ENCODE assay signal across 21 cellular contexts in the genomic region with DNA sequence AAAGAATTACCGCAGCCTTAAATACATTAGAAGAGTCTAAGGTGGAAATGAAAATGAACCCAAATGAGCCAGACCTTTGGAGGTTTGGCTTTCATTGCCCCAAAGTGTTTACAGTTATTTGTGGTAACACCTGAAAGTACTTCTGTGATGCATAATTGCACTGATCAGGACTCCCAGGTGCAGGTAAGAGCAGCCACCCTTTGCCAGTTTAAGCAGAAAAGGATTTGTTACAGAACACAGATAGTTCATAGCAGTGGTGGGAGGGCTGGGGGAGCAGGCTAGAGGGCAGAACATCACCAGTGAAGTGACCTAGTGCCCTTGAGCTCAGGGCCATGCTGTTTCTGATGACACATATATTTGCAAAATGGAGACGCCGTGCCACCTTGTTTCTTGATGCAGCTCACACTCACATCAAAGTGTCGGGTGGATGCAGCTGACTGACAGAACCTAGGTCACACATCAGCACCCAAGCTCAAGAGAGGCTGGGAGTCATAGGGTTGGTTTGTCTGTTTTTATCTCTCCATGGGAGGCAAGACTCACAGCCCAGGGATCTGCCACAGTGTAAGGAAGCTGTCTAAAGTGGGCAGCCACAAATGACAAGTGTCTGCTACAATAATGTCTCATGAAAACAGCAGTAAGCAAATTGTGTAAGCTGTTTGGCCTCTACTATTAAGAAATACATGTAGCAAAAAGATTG. TPM values are rescaled to one million over a fixed set of nuclear protein-coding genes. Genes with fewer than 3 reads are reported as not detected.
A peak's percentile ranks its signal among the peaks of the same experiment; 100 is the strongest.
DNase-seq lines count a peak whose midpoint lies in the region; ATAC-seq, FAIRE-seq and TF ChIP-seq lines count a peak whose summit lies in the region.
"Had no signal": no experiment of that assay in that cellular context is flagged by ENCODE, and none has a peak within 500 bp of the region (broad histone marks: within the 10 kb centered on the region; RNA-seq: fewer than 3 reads in every experiment).

No MANE protein-coding gene starts in this region.

- H3K9me3 ChIP-seq in GM12878 (replicated peaks; ENCODE audit: control insufficient read depth, insufficient read depth, low read length): no peaks in the 10 kb centered on the region
- H3K9me3 ChIP-seq: left ventricle myocardium inferior had no signal

- H3K4me2 ChIP-seq in GM12878 (ENCODE audit: control insufficient read depth, insufficient read depth): no peak overlapping the region

- no peaks in the 10 kb centered on the region for H4K20me1 ChIP-seq in GM12878 (ENCODE audit: control insufficient read depth, insufficient read depth)

- POLR2A ChIA-PET in GM12878 (lab: Charles Lee): interaction anchor here (0.6 kb wide), 1 partner anchor 861 kb away, joined by 3 read pairs; no protein-coding TSS in a partner anchor

- CTCF ChIA-PET in GM12878 (lab: Yijun Ruan, JAX): interaction anchor here (0.6 kb wide), 1 partner anchor 496 kb away, joined by 3 read pairs; no protein-coding TSS in a partner anchor

- TF ChIP-seq POLR2A in GM12878 (IDR thresholded peaks at IDR 0.05; ENCODE audit: low read depth, low read length): no peak

- in situ Hi-C loops in GM12878 (cut with MboI): no loop called here

- H3K4me3 ChIP-seq in GM12864 (ENCODE audit: low read depth, low read length): no peak overlapping the region
- no peak overlapping the region for H3K4me3 ChIP-seq in Jurkat, Clone E6-1 (ENCODE audit: low read length)
- no peak overlapping the region for H3K4me3 ChIP-seq in GM12878
- H3K4me3 ChIP-seq: left ventricle myocardium inferior had no signal

- DNase-seq in GM12864 (ENCODE audit: low read depth): peak; percentile 4
- peak; percentile 59 for DNase-seq in Jurkat, Clone E6-1 (ENCODE audit: low read depth, low spot score)
- no peak for DNase-seq in GM12878 (ENCODE audit: low read depth, low spot score)
- DNase-seq in sciatic nerve (ENCODE audit: low spot score): no peak
- no peak for DNase-seq in mesenteric fat pad (ENCODE audit: low spot score)
- DNase-seq: activated CD4-positive, alpha-beta T cell treated with anti-CD3 and anti-CD28 coated beads, Interleukin-2, amount 50 U/mL, for 4 hours; activated T-cell treated with anti-CD3 and anti-CD28 coated beads, Interleukin-2, amount 50 U/mL, for 24 hours; CD4-positive, alpha-beta memory T cell; cortex of kidney; EL; foreskin keratinocyte; HCEC 1CT; left ventricle myocardium inferior; NCI-H748 treated with DMSO at 0.1 percent for 48 hours; small intestine; stimulated activated CD4-positive, alpha-beta T cell treated with anti-CD3 and anti-CD28 coated beads, Interleukin-4, amount 100 ng/mL, for 4 hours; stimulated activated CD8-positive, alpha-beta memory T cell treated with anti-CD3 and anti-CD28 coated beads, Interleukin-4, amount 100 ng/mL, for 48 hours had no signal

- no peaks in the 10 kb centered on the region; the same call in 1 of the 2 replicates for H3K4me1 ChIP-seq in GM12878 (ENCODE audit: control insufficient read depth, insufficient read depth, low read length)
- H3K4me1 ChIP-seq: foreskin keratinocyte had no signal

- no peaks in the 10 kb centered on the region for H3K27me3 ChIP-seq in GM12878 (replicated peaks in 1 of 2; ENCODE audit: control insufficient read depth in 2 of 2, insufficient read depth in 2 of 2, low read length in 1 of 2)
- H3K27me3 ChIP-seq: foreskin keratinocyte had no signal

- TF ChIP-seq CTCF in GM12864 (IDR thresholded peaks at IDR 0.05; ENCODE audit: low read depth, low read length, missing control alignments) (no peak), GM12878 (IDR thresholded peaks at IDR 0.05 in 2 of 3, conservative IDR thresholded peaks at IDR 0.05 in 1 of 3; ENCODE audit: control insufficient read depth in 2 of 3, extremely low read depth in 1 of 3, insufficient read depth in 1 of 3, low read depth in 3 of 3, low read length in 3 of 3) (no peak)

- no peak for FAIRE-seq in GM12878 (lab: Jason Lieb, UNC)
- FAIRE-seq: endothelial cell of umbilical vein, small intestine had no signal

- no peak overlapping the region for H3K27ac ChIP-seq in GM12878 (ENCODE audit: control insufficient read depth, insufficient read depth)
- H3K27ac ChIP-seq: foreskin keratinocyte, left ventricle myocardium inferior had no signal

- TF ChIP-seq RAD21 in GM12878 (IDR thresholded peaks at IDR 0.05; ENCODE audit: insufficient read depth, low read depth, low read length): no peak

- no peak overlapping the region for H2AFZ ChIP-seq in GM12878 (ENCODE audit: control insufficient read depth, low read depth, low read length)

- SMC1A ChIA-PET in GM12878 (lab: Charles Lee; ENCODE audit: uncharacterized antibody, unreplicated experiment): no interaction called here

- TF ChIP-seq EP300 in GM12878 (IDR thresholded peaks at IDR 0.05; ENCODE audit: borderline replicate concordance in 1 of 2, control insufficient read depth in 1 of 2, low read depth in 2 of 2, low read length in 2 of 2): no peak

- H3K9ac ChIP-seq in GM12878 (ENCODE audit: control insufficient read depth, insufficient read depth, low read length): no peak overlapping the region

- no TSS peak for BruUV-seq in GM12878 (replicated peaks; lab: Mats Ljungman, UMichigan)

- intact Hi-C loops in GM12878 (cut with micrococcal nuclease; ENCODE audit: unreplicated experiment): no loop called here
- intact Hi-C loops in sciatic nerve (cut with DNase I): no loop called here

- peak; percentile 72 for ATAC-seq in GM21381 (IDR thresholded peaks at IDR 0.05; ENCODE audit: unreplicated experiment)
- ATAC-seq in GM12878: peak; percentile 51
- no peak for ATAC-seq in sciatic nerve
- ATAC-seq in GM18909 (IDR thresholded peaks at IDR 0.05; ENCODE audit: poor library complexity, unreplicated experiment): no peak
- ATAC-seq in GM18517 (IDR thresholded peaks at IDR 0.05; ENCODE audit: unreplicated experiment): no peak
- ATAC-seq: foreskin keratinocyte had no signal

- RAD21 ChIA-PET in GM12878 (lab: Charles Lee; ENCODE audit: unreplicated experiment): no interaction called here

- no peaks in the 10 kb centered on the region for H3K36me3 ChIP-seq in GM12878 (ENCODE audit: control insufficient read depth in 2 of 2, insufficient read depth in 2 of 2, low read length in 1 of 2)
- H3K36me3 ChIP-seq: left ventricle myocardium inferior had no signal

- 23% methylated on average over 4 of the region's 4 CpGs for WGBS in GM12878 (ENCODE audit: insufficient coverage, insufficient replicate concordance, low lambda C conversion rate, missing lambda C conversion rate)

- no peaks in the 10 kb centered on the region for H3K79me2 ChIP-seq in GM12878 (ENCODE audit: control insufficient read depth, insufficient read depth, low read length)

TF ChIP-seq in GM12878, 131 proteins besides CTCF, POLR2A, EP300 and RAD21:
- no peak for TF ChIP-seq SMARCA5 (IDR thresholded peaks at IDR 0.05)
- no peak for TF ChIP-seq RFX5 (IDR thresholded peaks at IDR 0.05; ENCODE audit: low read depth, low read length)
- no peak for TF ChIP-seq ASH2L (IDR thresholded peaks at IDR 0.05; ENCODE audit: borderline replicate concordance, low read depth)
- no peak for TF ChIP-seq HDAC2 (IDR thresholded peaks at IDR 0.05)
- no peak for TF ChIP-seq NBN (IDR thresholded peaks at IDR 0.05)
- no peak for TF ChIP-seq TCF7 (IDR thresholded peaks at IDR 0.05; ENCODE audit: borderline replicate concordance)
- TF ChIP-seq WRNIP1 (IDR thresholded peaks at IDR 0.05; ENCODE audit: borderline replicate concordance, low read depth, low read length): no peak

RNA-seq across cellular contexts. Expression of a gene that starts 49.1 kb away (rescaled TPM):
- 2.3 TPM for polyA plus RNA-seq in Jurkat, Clone E6-1 (2012; ENCODE audit: insufficient read depth, insufficient read length)
- total RNA-seq in GM12878 (2013; cell fraction: nucleolus; rRNA removed): 4.6 and 5.0 TPM in 2 replicates
- 0.22 and 0.23 TPM in 2 replicates for total RNA-seq in GM12878 (2014; rRNA removed)
- 0.18 and 0.94 TPM in 2 replicates for total RNA-seq in GM12878 (2014; rRNA removed; fragmentation: Illumina TruSeq; extraction: Trizol)
- total RNA-seq in GM12878 (2021): 0.51 and 0.74 TPM in 2 replicates
- polyA plus RNA-seq in GM12878 (2011; ENCODE audit: low read depth): not detected
- polyA plus RNA-seq in GM12878 (2011; rRNA removed): 0.43 and 0.76 TPM in 2 replicates
- 0.08 and 0.10 TPM in 2 replicates for polyA plus RNA-seq in GM12878 (2011; cell fraction: cytosol; rRNA removed)
- 0.63 and 0.76 TPM in 2 replicates for polyA plus RNA-seq in GM12878 (2011; cell fraction: nucleus; rRNA removed)
- 0.35 TPM in 2 replicates for polyA plus RNA-seq in GM12878 (2012)
- 0.22 and 0.25 TPM in 2 replicates for polyA plus RNA-seq in GM12878 (2014; fragmentation: Illumina TruSeq; extraction: Trizol)
- polyA plus RNA-seq in GM12878 (2014; fragmentation: Nextera tagmentation; extraction: Ambion mirVana): under 1 TPM; 0.05 to 0.10 TPM
- 0.20 and 0.54 TPM in 2 replicates for polyA plus RNA-seq in GM12878 (2014; rRNA removed)
- polyA plus RNA-seq in GM12878 (2016; fragmentation: Nextera tagmentation; extraction: Ambion mirVana): under 1 TPM in 1 of 2 experiments, not detected in 1; 0.36 TPM
- polyA minus RNA-seq in GM12878 (2011; rRNA and poly(A)+ RNA removed): 0.80 and 1.0 TPM in 2 replicates
- polyA minus RNA-seq in GM12878 (2011; cell fraction: cytosol; rRNA and poly(A)+ RNA removed): not detected in 2 replicates
- 1.2 and 1.9 TPM in 2 replicates for polyA minus RNA-seq in GM12878 (2011; cell fraction: nucleus; rRNA and poly(A)+ RNA removed)
- total RNA-seq in sciatic nerve: 16.9 TPM
- 5.7 TPM for total RNA-seq in mesenteric fat pad

RNA-seq across cellular contexts. Expression of a gene that starts 49.2 kb away (rescaled TPM):
- polyA plus RNA-seq in Jurkat, Clone E6-1 (2012; ENCODE audit: insufficient read depth, insufficient read length): 11.1 TPM
- 22.2 and 23.1 TPM in 2 replicates for total RNA-seq in GM12878 (2013; cell fraction: nucleolus; rRNA removed)
- total RNA-seq in GM12878 (2014; rRNA removed) (7.3 and 7.7 TPM in 2 replicates), GM12878 (2014; rRNA removed; fragmentation: Illumina TruSeq; extraction: Trizol) (7.0 and 8.8 TPM in 2 replicates), GM12878 (2021) (6.0 and 6.1 TPM in 2 replicates), sciatic nerve (7.7 TPM), mesenteric fat pad (5.5 TPM)
- 4.0 TPM for polyA plus RNA-seq in GM12878 (2011; ENCODE audit: low read depth)
- polyA plus RNA-seq in GM12878 (2011; rRNA removed) (8.4 and 11.3 TPM in 2 replicates), GM12878 (2014; fragmentation: Illumina TruSeq; extraction: Trizol) (8.2 and 9.3 TPM in 2 replicates), GM12878 (2014; fragmentation: Nextera tagmentation; extraction: Ambion mirVana) (10 to 100 TPM in 1 of 2 experiments, 1 to 10 TPM in 1; 8.2 to 12.0 TPM), GM12878 (2014; rRNA removed) (4.1 and 5.1 TPM in 2 replicates), GM12878 (2016; fragmentation: Nextera tagmentation; extraction: Ambion mirVana) (10 to 100 TPM in 1 of 2 experiments, 1 to 10 TPM in 1; 7.5 to 10.5 TPM)
- polyA plus RNA-seq in GM12878 (2011; cell fraction: cytosol; rRNA removed): 4.6 and 5.1 TPM in 2 replicates
- polyA plus RNA-seq in GM12878 (2011; cell fraction: nucleus; rRNA removed): 7.0 and 7.4 TPM in 2 replicates
- 3.7 and 3.9 TPM in 2 replicates for polyA plus RNA-seq in GM12878 (2012)
- polyA minus RNA-seq in GM12878 (2011; rRNA and poly(A)+ RNA removed): 16.7 and 22.3 TPM in 2 replicates
- 2.4 and 4.6 TPM in 2 replicates for polyA minus RNA-seq in GM12878 (2011; cell fraction: cytosol; rRNA and poly(A)+ RNA removed)
- 26.2 and 32.9 TPM in 2 replicates for polyA minus RNA-seq in GM12878 (2011; cell fraction: nucleus; rRNA and poly(A)+ RNA removed)

Comparison
In these comparisons a context has a peak if more than half of its experiments do, and no peak if none do; other contexts are left out.
1. DNase-seq: peak in GM12864 (single experiment) and Jurkat, Clone E6-1 (single experiment); none in GM12878 (single experiment), sciatic nerve (single experiment) and mesenteric fat pad (single experiment).
2. ATAC-seq: peak in GM21381 (single experiment) and GM12878 (single experiment); none in sciatic nerve (single experiment), GM18909 (single experiment) and GM18517 (single experiment).